ENCODE assay signal across 8 cellular contexts in the genomic region with DNA sequence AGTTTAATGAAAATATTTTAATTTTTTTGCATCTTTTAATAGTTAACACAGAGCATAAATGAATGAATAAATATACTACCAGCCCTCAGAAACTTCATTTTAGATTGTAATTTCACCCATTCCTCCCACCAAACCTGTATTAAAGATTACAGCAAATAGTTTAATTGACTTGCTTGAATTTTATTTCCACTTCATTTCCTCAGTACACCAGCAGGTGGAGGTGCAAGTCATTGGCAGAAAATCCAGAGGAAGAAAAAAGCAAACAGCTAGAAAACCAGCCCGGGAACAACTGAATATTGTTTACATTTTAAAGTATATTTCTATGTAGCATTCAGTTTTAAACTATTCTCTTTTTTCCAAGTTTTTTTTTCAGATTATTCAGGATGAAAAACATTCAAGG.
DNase-seq lines count a peak whose midpoint lies in the region; ATAC-seq, FAIRE-seq and TF ChIP-seq lines count a peak whose summit lies in the region.

No MANE protein-coding gene starts in this region.

- no peaks in the 10 kb centered on the region for H3K79me2 ChIP-seq in astrocyte (ENCODE audit: insufficient read depth, low read length)

- H3K9me1 ChIP-seq in IMR-90 (ENCODE audit: insufficient read depth, low read length): no peaks in the 10 kb centered on the region

- H3K27ac Mint-ChIP-seq in astrocyte (ENCODE audit: unreplicated experiment) (no peak overlapping the region), nephron progenitor cell (no peak overlapping the region)

- no peak overlapping the region for H2BK20ac ChIP-seq in IMR-90 (ENCODE audit: low read depth, low read length)

- in situ Hi-C loops in IMR-90 (cut with MboI; ENCODE audit: low sequenced_read_pairs): no loop called here

- no peak overlapping the region for H4K5ac ChIP-seq in IMR-90 (ENCODE audit: low read depth, low read length)

- POLR2A ChIA-PET in IMR-90 (lab: Charles Lee; ENCODE audit: unreplicated experiment): no interaction called here

- H4K20me1 ChIP-seq in IMR-90 (ENCODE audit: insufficient read depth, low read length) (no peaks in the 10 kb centered on the region), astrocyte (ENCODE audit: insufficient read depth, low read length) (no peaks in the 10 kb centered on the region)

- TF ChIP-seq CTCF in IMR-90 (conservative IDR thresholded peaks at IDR 0.05; ENCODE audit: low read depth, low read length) (peak; percentile 23; the same call in 1 of the 2 replicates), astrocyte (IDR thresholded peaks at IDR 0.05; ENCODE audit: insufficient read depth, low read depth, low read length) (peak; percentile 25), nephron progenitor cell (IDR thresholded peaks at IDR 0.05) (peak; percentile 70), suprapubic skin (IDR thresholded peaks at IDR 0.05) (peak in 1 of 2 donors; percentile 26)

- FAIRE-seq in astrocyte (lab: Jason Lieb, UNC): no peak

- H2BK15ac ChIP-seq in IMR-90 (ENCODE audit: low read depth, low read length): no peak overlapping the region

- no peak overlapping the region for H3K18ac ChIP-seq in IMR-90 (ENCODE audit: low read depth, low read length)

- no peak overlapping the region for H2AK5ac ChIP-seq in IMR-90 (ENCODE audit: low read depth, low read length)

- H3K14ac ChIP-seq in IMR-90 (replicated peaks; ENCODE audit: low read depth, low read length): no peak overlapping the region

- H3K27me3 ChIP-seq in IMR-90 (ENCODE audit: control insufficient read depth, insufficient read depth, low read length) (no peaks in the 10 kb centered on the region), astrocyte (ENCODE audit: insufficient read depth, low read length) (no peaks in the 10 kb centered on the region), suprapubic skin (peaks cover 23% of the 10 kb centered on the region)

- peaks cover 13% of the 10 kb centered on the region; the same call in 1 of the 2 replicates for H3K9me3 ChIP-seq in IMR-90 (ENCODE audit: control insufficient read depth, insufficient read depth, low read length)
- H3K9me3 ChIP-seq in astrocyte (ENCODE audit: insufficient read depth, low read depth, low read length): no peaks in the 10 kb centered on the region
- H3K9me3 ChIP-seq in suprapubic skin: no peaks in the 10 kb centered on the region

- no peak overlapping the region for H2BK120ac ChIP-seq in IMR-90 (ENCODE audit: low read depth, low read length)

- no peak for TF ChIP-seq EP300 in suprapubic skin (IDR thresholded peaks at IDR 0.05)

- peaks cover 3% of the 10 kb centered on the region for H3K4me1 Mint-ChIP-seq in astrocyte (ENCODE audit: low read depth, unreplicated experiment)
- no peaks in the 10 kb centered on the region for H3K4me1 Mint-ChIP-seq in nephron progenitor cell

- H2AFZ ChIP-seq in IMR-90 (replicated peaks; ENCODE audit: low read length, poor library complexity) (no peak overlapping the region), astrocyte (ENCODE audit: low read depth, low read length) (no peak overlapping the region)

- H3K36me3 Mint-ChIP-seq in astrocyte (ENCODE audit: low read depth, unreplicated experiment) (no peaks in the 10 kb centered on the region), nephron progenitor cell (ENCODE audit: low read depth) (no peaks in the 10 kb centered on the region)

- CTCF ChIA-PET in IMR-90 (lab: Yijun Ruan, JAX): interaction anchor here (0.6 to 1.1 kb wide), 3 partner anchors 9 to 73 kb away, joined by 3 read pairs; no protein-coding TSS in a partner anchor

- intact Hi-C loops in IMR-90 (cut with micrococcal nuclease): no loop called here

- H3K4ac ChIP-seq in IMR-90 (ENCODE audit: low read depth, low read length): no peak overlapping the region

- ATAC-seq in IMR-90 (ENCODE audit: low read depth): no peak
- no peak for ATAC-seq in HG03135 (IDR thresholded peaks at IDR 0.05; ENCODE audit: unreplicated experiment)

- H2AK9ac ChIP-seq in IMR-90 (replicated peaks; ENCODE audit: low read depth, low read length, poor library complexity): no peak overlapping the region

- TF ChIP-seq POLR2A in IMR-90 (IDR thresholded peaks at IDR 0.05; ENCODE audit: low read depth, low read length) (no peak), suprapubic skin (IDR thresholded peaks at IDR 0.05) (no peak)

- dilution Hi-C loops in IMR-90 (cut with HindIII; ENCODE audit: low sequenced_read_pairs, unreplicated experiment): no loop called here

- H3K4me3 Mint-ChIP-seq in astrocyte (ENCODE audit: unreplicated experiment) (no peak overlapping the region), nephron progenitor cell (no peak overlapping the region)

- no peak for TF ChIP-seq RAD21 in IMR-90 (IDR thresholded peaks at IDR 0.05; ENCODE audit: low read length)

- H3K23ac ChIP-seq in IMR-90 (ENCODE audit: low read depth, low read length): no peak overlapping the region

- H3K4me2 ChIP-seq in IMR-90 (ENCODE audit: low read depth, low read length) (no peak overlapping the region), astrocyte (ENCODE audit: low read length) (no peak overlapping the region)

- H3K27me3 Mint-ChIP-seq in astrocyte (ENCODE audit: low read depth, unreplicated experiment) (peaks cover 19% of the 10 kb centered on the region), nephron progenitor cell (ENCODE audit: low read depth, poor library complexity) (peaks cover 26% of the 10 kb centered on the region)

- no peak overlapping the region for H2BK5ac ChIP-seq in IMR-90 (ENCODE audit: low read depth, low read length, poor library complexity, severe bottlenecking)

- H3K27ac ChIP-seq in IMR-90 (ENCODE audit: insufficient read depth, low read length) (no peak overlapping the region), astrocyte (ENCODE audit: low read depth, low read length) (no peak overlapping the region), suprapubic skin (no peak overlapping the region)

- H3K36me3 ChIP-seq in IMR-90 (ENCODE audit: control insufficient read depth, insufficient read depth, low read length) (no peaks in the 10 kb centered on the region), astrocyte (ENCODE audit: insufficient read depth, low read length) (no peaks in the 10 kb centered on the region), suprapubic skin (no peaks in the 10 kb centered on the region)

- no peak overlapping the region for H4K8ac ChIP-seq in IMR-90 (ENCODE audit: low read depth in 2 of 2, low read length in 2 of 2)

- H4K91ac ChIP-seq in IMR-90 (ENCODE audit: insufficient read depth, low read depth, low read length): no peak overlapping the region

- H3K9ac ChIP-seq in IMR-90 (ENCODE audit: low read depth, low read length) (no peak overlapping the region), astrocyte (ENCODE audit: low read length) (no peak overlapping the region)

- no peaks in the 10 kb centered on the region for H3K79me1 ChIP-seq in IMR-90 (ENCODE audit: low read depth in 1 of 2, low read length in 2 of 2)

- no peaks in the 10 kb centered on the region for H3K9me3 Mint-ChIP-seq in astrocyte (ENCODE audit: unreplicated experiment)
- no peaks in the 10 kb centered on the region for H3K9me3 Mint-ChIP-seq in nephron progenitor cell

- BruUV-seq in IMR-90 (replicated peaks; lab: Mats Ljungman, UMichigan): no TSS peak

- no peak overlapping the region for H3K4me3 ChIP-seq in IMR-90 (ENCODE audit: insufficient read depth, low read depth, low read length)
- no peak overlapping the region for H3K4me3 ChIP-seq in astrocyte (ENCODE audit: insufficient read depth, low read depth, low read length)
- no peak overlapping the region for H3K4me3 ChIP-seq in suprapubic skin

- no CpG with 5 or more reads among the region's 1 CpG for WGBS in IMR-90 (ENCODE audit: extremely low coverage in 2 of 2, insufficient read length in 1 of 2), 2 experiments
- 0% methylated on average over 1 of the region's 1 CpG for WGBS in suprapubic skin

- DNase-seq in NCI-H1092 treated with DMSO at 0.1 percent for 48 hours (lab: John Stamatoyannopoulos, UW): peak; percentile 29
- DNase-seq in NCI-H1092 (lab: John Stamatoyannopoulos, UW): no peak
- DNase-seq in IMR-90: no peak
- DNase-seq in astrocyte (ENCODE audit: low read depth): no peak
- no peak for DNase-seq in nephron progenitor cell
- DNase-seq in activated naive CD4-positive, alpha-beta T cell treated with anti-CD3 and anti-CD28 coated beads, Interleukin-2, amount 50 U/mL, for 16 hours: no peak
- no peak for DNase-seq in suprapubic skin (ENCODE audit: low spot score in 2 of 2)

- no peak overlapping the region for H3K56ac ChIP-seq in IMR-90 (ENCODE audit: extremely low read depth, insufficient read depth, low read length)

- no peaks in the 10 kb centered on the region for H3K4me1 ChIP-seq in IMR-90 (ENCODE audit: control insufficient read depth, insufficient read depth, low read length)
- H3K4me1 ChIP-seq in astrocyte (ENCODE audit: insufficient read depth, low read length): no peaks in the 10 kb centered on the region
- peaks cover 3% of the 10 kb centered on the region for H3K4me1 ChIP-seq in suprapubic skin

TF ChIP-seq in IMR-90, 13 proteins besides CTCF, POLR2A, EP300 and RAD21:
- no peak for TF ChIP-seq CHD1 (IDR thresholded peaks at IDR 0.05; ENCODE audit: low read depth, low read length)
- no peak for TF ChIP-seq NFE2L2 (IDR thresholded peaks at IDR 0.05; ENCODE audit: low read depth, low read length)
- no peak for TF ChIP-seq RFX5 (IDR thresholded peaks at IDR 0.05; ENCODE audit: low read depth, low read length)
- TF ChIP-seq MXI1 (IDR thresholded peaks at IDR 0.05; ENCODE audit: borderline replicate concordance, low read depth, low read length): no peak
- TF ChIP-seq BHLHE40 (IDR thresholded peaks at IDR 0.05; ENCODE audit: low read depth, low read length): no peak
- TF ChIP-seq SMC3 (IDR thresholded peaks at IDR 0.05; ENCODE audit: low read depth, low read length): no peak
TF ChIP-seq in IMR-90: peak in this region for 0.
